In genomic region chr12:117507547-117507946, GRCh38 we compare ENCODE assay signal across 22 cellular contexts.
DNase-seq lines count a peak whose midpoint lies in the region; ATAC-seq and TF ChIP-seq lines count a peak whose summit lies in the region.
"Had no signal": no experiment of that assay in that cellular context is flagged by ENCODE, and none has a peak within 500 bp of the region (broad histone marks: within the 10 kb centered on the region; RNA-seq: fewer than 3 reads in every experiment).

No MANE protein-coding gene starts in this region.

- no peaks in the 10 kb centered on the region for H3K4me1 Mint-ChIP-seq in CD8-positive, alpha-beta memory T cell
- H3K4me1 Mint-ChIP-seq: immature natural killer cell, naive B cell had no signal

- 29 to 44% methylated on average over 3 of the region's 3 CpGs for WGBS in upper lobe of left lung, 2 donors

- no peaks in the 10 kb centered on the region for H3K36me3 ChIP-seq in CD8-positive, alpha-beta memory T cell (ENCODE audit: insufficient read depth, low read length)
- H3K36me3 ChIP-seq in upper lobe of left lung = no peaks in the 10 kb centered on the region
- H3K36me3 ChIP-seq: heart right ventricle, SJCRH30 had no signal

- peak; percentile 36 for ATAC-seq in left colon
- ATAC-seq in upper lobe of left lung (ENCODE audit: low FRiP score in 2 of 2) = no peak
- ATAC-seq: activated naive CD4-positive, alpha-beta T cell treated with anti-CD3 and anti-CD28 coated beads, Interleukin-2, amount 50 U/mL, for 72 hours; activated T-cell treated with anti-CD3 and anti-CD28 coated beads, Interleukin-2, amount 50 U/mL, for 72 hours; GM12878; heart right ventricle had no signal

- H3K27me3 Mint-ChIP-seq in CD8-positive, alpha-beta memory T cell = peaks cover 0 to 1% of the 10 kb centered on the region in 2 donors

- CTCF ChIA-PET in CD8-positive, alpha-beta memory T cell (lab: Charles Lee) = no interaction called here

- H3K4me3 Mint-ChIP-seq in CD8-positive, alpha-beta memory T cell = no peak overlapping the region
- H3K4me3 Mint-ChIP-seq: activated T-cell treated with anti-CD3 and anti-CD28 coated beads, Interleukin-2, amount 50 U/mL, for 72 hours; HFFc6; immature natural killer cell; naive B cell; T-helper 2 cell treated with Interferon-gamma antibody and Interleukin-4, amounts not matched to agents 5 μg/mL and 100 μg/mL, for 36 hours had no signal

- no peak overlapping the region for H3K4me3 ChIP-seq in CD8-positive, alpha-beta memory T cell (ENCODE audit: low read length)
- no peak overlapping the region for H3K4me3 ChIP-seq in upper lobe of left lung
- H3K4me3 ChIP-seq: GM12878, heart right ventricle, SJCRH30 had no signal

- no peak for TF ChIP-seq POLR2A in upper lobe of left lung (IDR thresholded peaks at IDR 0.05)

- no peak for TF ChIP-seq EP300 in upper lobe of left lung (IDR thresholded peaks at IDR 0.05)

- POLR2A ChIA-PET in CD8-positive, alpha-beta memory T cell (lab: Charles Lee) = no interaction called here

- no peak overlapping the region for H3K27ac Mint-ChIP-seq in CD8-positive, alpha-beta memory T cell
- H3K27ac Mint-ChIP-seq: activated naive CD4-positive, alpha-beta T cell treated with anti-CD3 and anti-CD28 coated beads, Interleukin-2, amount 50 U/mL, for 72 hours; activated T-cell treated with anti-CD3 and anti-CD28 coated beads, Interleukin-2, amount 50 U/mL, for 72 hours; HFFc6; immature natural killer cell; naive B cell; T-helper 2 cell treated with Interferon-gamma antibody and Interleukin-4, amounts not matched to agents 5 μg/mL and 100 μg/mL, for 36 hours had no signal

- H3K9me3 Mint-ChIP-seq in CD8-positive, alpha-beta memory T cell = peaks cover 0 to 5% (median 0%) of the 10 kb centered on the region in 5 donors
- H3K9me3 Mint-ChIP-seq: T-helper 2 cell treated with Interferon-gamma antibody and Interleukin-4, amounts not matched to agents 5 μg/mL and 100 μg/mL, for 36 hours had no signal

- TF ChIP-seq CTCF in upper lobe of left lung (IDR thresholded peaks at IDR 0.05) = no peak

- no peaks in the 10 kb centered on the region for H3K27me3 ChIP-seq in CD8-positive, alpha-beta memory T cell (ENCODE audit: insufficient read depth, low read length, poor library complexity, severe bottlenecking)
- no peaks in the 10 kb centered on the region for H3K27me3 ChIP-seq in upper lobe of left lung
- H3K27me3 ChIP-seq: SJCRH30 had no signal

- intact Hi-C loops in left colon (cut with DNase I, micrococcal nuclease) = no loop called here

- no peaks in the 10 kb centered on the region for H3K36me3 Mint-ChIP-seq in CD8-positive, alpha-beta memory T cell
- H3K36me3 Mint-ChIP-seq: activated naive CD4-positive, alpha-beta T cell treated with anti-CD3 and anti-CD28 coated beads, Interleukin-2, amount 50 U/mL, for 72 hours; immature natural killer cell; naive B cell had no signal

- H3K4me1 ChIP-seq in CD8-positive, alpha-beta memory T cell (ENCODE audit: insufficient read depth, low read length) = no peaks in the 10 kb centered on the region
- H3K4me1 ChIP-seq in upper lobe of left lung = peaks cover 0 to 16% (median 6%) of the 10 kb centered on the region in 4 donors
- H3K4me1 ChIP-seq: SJCRH30 had no signal

- no peaks in the 10 kb centered on the region for H3K9me3 ChIP-seq in CD8-positive, alpha-beta memory T cell (ENCODE audit: low read length)
- H3K9me3 ChIP-seq in upper lobe of left lung = no peaks in the 10 kb centered on the region
- H3K9me3 ChIP-seq: Caco-2, SJCRH30 had no signal

- peak; percentile 3 for DNase-seq in DMS 273 treated with DMSO at 0.1 percent for 48 hours (lab: John Stamatoyannopoulos, UW)
- peak; percentile 68 for DNase-seq in NCI-H1092 treated with DMSO at 0.1 percent for 48 hours (lab: John Stamatoyannopoulos, UW)
- peak; percentile 31 to 73 for DNase-seq in NCI-H524 (lab: John Stamatoyannopoulos, UW)
- DNase-seq in left colon = no peak
- no peak for DNase-seq in CD8-positive, alpha-beta memory T cell
- no peak for DNase-seq in upper lobe of left lung
- DNase-seq in middle frontal gyrus (ENCODE audit: extremely low spot score, low spot score) = no peak
- DNase-seq: activated CD8-positive, alpha-beta memory T cell treated with anti-CD3 and anti-CD28 coated beads for 24 hours; activated T-cell treated with anti-CD3 and anti-CD28 coated beads, Interleukin-2, amount 50 U/mL, for 72 hours; GF-D8; heart right ventricle; HFFc6; immature natural killer cell; mammary epithelial cell; naive B cell; OCI-M1; SJCRH30 had no signal

- no peak overlapping the region for H3K27ac ChIP-seq in CD8-positive, alpha-beta memory T cell (ENCODE audit: low read depth, low read length)
- H3K27ac ChIP-seq in upper lobe of left lung = no peak overlapping the region
- H3K27ac ChIP-seq: heart right ventricle, KMS-11, SJCRH30 had no signal

Comparison
In these comparisons a context has a peak if more than half of its experiments do, and no peak if none do; other contexts are left out.
1. DNase-seq: peak in DMS 273 treated with DMSO at 0.1 percent for 48 hours (single experiment), NCI-H1092 treated with DMSO at 0.1 percent for 48 hours (single experiment) and NCI-H524 (2 of 2); none in left colon (0 of 2), CD8-positive, alpha-beta memory T cell (0 of 5), upper lobe of left lung (0 of 2) and middle frontal gyrus (single experiment).